Comparison of ENCODE assay signal across 10 cellular contexts in the genomic region with DNA sequence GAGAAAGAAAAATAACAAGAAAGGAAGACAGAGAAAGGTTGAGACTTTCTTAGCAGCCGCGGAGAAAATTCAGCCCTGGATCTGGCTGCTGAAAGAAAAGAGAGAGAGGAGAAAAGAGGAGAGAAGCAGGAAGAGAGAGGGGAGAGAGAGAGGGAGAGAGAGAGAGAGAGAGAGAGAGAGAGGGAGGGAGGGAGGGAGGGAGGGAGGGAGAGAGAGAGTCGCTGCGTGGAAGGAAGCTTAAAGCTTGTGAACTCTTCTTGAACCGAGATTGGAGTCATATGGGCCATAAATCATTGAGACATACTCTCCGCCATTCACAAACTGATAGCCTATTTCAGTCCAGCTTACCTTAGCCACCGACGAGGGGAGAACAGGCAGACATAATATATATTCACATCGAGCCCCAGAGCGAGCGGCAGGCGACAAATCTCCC. TPM values are rescaled to one million over a fixed set of nuclear protein-coding genes. Genes with fewer than 3 reads are reported as not detected.
DNase-seq lines count a peak whose midpoint lies in the region; ATAC-seq, FAIRE-seq and TF ChIP-seq lines count a peak whose summit lies in the region.
"Had no signal": no experiment of that assay in that cellular context is flagged by ENCODE, and none has a peak within 500 bp of the region (broad histone marks: within the 10 kb centered on the region; RNA-seq: fewer than 3 reads in every experiment).

No MANE protein-coding gene starts in this region.

- H3K36me3 Mint-ChIP-seq in T-cell: peaks cover 5% of the 10 kb centered on the region

- H3K27ac ChIP-seq in A549 (peak overlapping the region; percentile 97), gastroesophageal sphincter (peak overlapping the region; percentile 90 to 98 (median 97))

- H3K4me3 ChIP-seq in A549 (peak overlapping the region; percentile 60), gastroesophageal sphincter (peak overlapping the region; percentile 57 to 60), retinal pigment epithelial cell (ENCODE audit: low read length) (no peak overlapping the region)

- peak overlapping the region; percentile 89 for H3K4me2 ChIP-seq in A549

- ATAC-seq in A549 (peak; percentile 72 to 75), T-cell (replicated peaks in 1 of 4) (peak; percentile 60 to 71 (median 65)), gastroesophageal sphincter (peak; percentile 41)

- H3K4me1 Mint-ChIP-seq in T-cell: peaks cover 9 to 20% (median 17%) of the 10 kb centered on the region in 3 donors

- H3K27ac Mint-ChIP-seq in T-cell: peak overlapping the region in 1 of 2 donors; percentile 71

- no peak for FAIRE-seq in A549 (lab: Jason Lieb, UNC)
- no peak for FAIRE-seq in H54 (lab: Jason Lieb, UNC)
- FAIRE-seq: GM18507 had no signal

- POLR2A ChIA-PET in A549 (lab: Yijun Ruan, JAX) (interaction anchor here (0.5 to 2.0 kb wide), 11 partner anchors 8 to 1574 kb away, joined by 3 to 10 read pairs (median 4); a partner anchor contains a TSS), T-cell (lab: Charles Lee) (interaction anchor here in 1 of 2 donors (0.7 kb wide), 1 partner anchor 48 kb away, joined by 4 read pairs; no protein-coding TSS in a partner anchor)

- peak overlapping the region; percentile 80 to 90 (median 87) for H3K4me3 Mint-ChIP-seq in T-cell

- no peaks in the 10 kb centered on the region for H3K9me3 Mint-ChIP-seq in T-cell

- H3K27me3 Mint-ChIP-seq in T-cell: peaks cover 15 to 18% of the 10 kb centered on the region in 2 donors

- no peak for TF ChIP-seq RAD21 in A549 (conservative IDR thresholded peaks at IDR 0.05 in 1 of 2, IDR thresholded peaks at IDR 0.05 in 1 of 2)

- DNase-seq in A549 (ENCODE audit: low read depth in 1 of 2, low spot score in 1 of 2) (peak; percentile 82 to 93), H54 (ENCODE audit: insufficient read length, low spot score) (peak; percentile 95), T-cell (no peak), retinal pigment epithelial cell (ENCODE audit: low read depth) (peak; percentile 13), midbrain (lab: John Stamatoyannopoulos, UW) (no peak), OCI-M1 (lab: John Stamatoyannopoulos, UW) (no peak)
- DNase-seq in stimulated activated CD4-positive, alpha-beta T cell treated with anti-CD3 and anti-CD28 coated beads, Interleukin-2, amount 100 ng/mL, for 48 hours: no peak

- H3K9me3 ChIP-seq in A549 (no peaks in the 10 kb centered on the region), gastroesophageal sphincter (no peaks in the 10 kb centered on the region)

- no peak for TF ChIP-seq EP300 in A549 (IDR thresholded peaks at IDR 0.05)
- TF ChIP-seq EP300 in gastroesophageal sphincter (IDR thresholded peaks at IDR 0.05): no peak

- no peaks in the 10 kb centered on the region for H3K27me3 ChIP-seq in gastroesophageal sphincter

- TF ChIP-seq CTCF in A549 (IDR thresholded peaks at IDR 0.05) (no peak), gastroesophageal sphincter (IDR thresholded peaks at IDR 0.05) (peak in 2 of 4 experiments; percentile 30 to 33), retinal pigment epithelial cell (conservative IDR thresholded peaks at IDR 0.05; ENCODE audit: low read depth, low read length) (no peak)

- CTCF ChIA-PET in A549 (lab: Yijun Ruan, JAX): interaction anchor here (0.6 to 3.0 kb wide), 12 partner anchors 21 to 340 kb away, joined by 3 to 11 read pairs (median 4); a partner anchor contains a TSS
- CTCF ChIA-PET in T-cell (lab: Charles Lee): interaction anchor here in 1 of 2 donors (0.7 to 0.9 kb wide), 2 partner anchors 36 to 193 kb away, joined by 5 to 7 read pairs; no protein-coding TSS in a partner anchor

- peaks cover 0 to 19% of the 10 kb centered on the region in 2 donors for H3K36me3 ChIP-seq in gastroesophageal sphincter

- H3K4me1 ChIP-seq in A549 (peaks cover 31% of the 10 kb centered on the region), gastroesophageal sphincter (peaks cover 0 to 97% (median 41%) of the 10 kb centered on the region in 3 donors)

- 15% methylated on average over 12 of the region's 12 CpGs for WGBS in A549 (ENCODE audit: missing lambda C conversion rate)
- 0 to 4% methylated on average over 2 to 12 of the region's 12 CpGs for WGBS in gastroesophageal sphincter (ENCODE audit: low coverage in 1 of 2), 2 donors

- no peak for TF ChIP-seq POLR2A in A549 (IDR thresholded peaks at IDR 0.05; ENCODE audit: low read length)
- TF ChIP-seq POLR2A in H54 (IDR thresholded peaks at IDR 0.05; ENCODE audit: low read depth, low read length): no peak
- no peak for TF ChIP-seq POLR2A in gastroesophageal sphincter (IDR thresholded peaks at IDR 0.05)

TF ChIP-seq in A549, 52 proteins besides CTCF, POLR2A, EP300 and RAD21:
- TF ChIP-seq SMC3 (IDR thresholded peaks at IDR 0.05): 0 out of 3 replicates have a peak, but pooled peaks have one; percentile 20
- TF ChIP-seq, protein P1, sequence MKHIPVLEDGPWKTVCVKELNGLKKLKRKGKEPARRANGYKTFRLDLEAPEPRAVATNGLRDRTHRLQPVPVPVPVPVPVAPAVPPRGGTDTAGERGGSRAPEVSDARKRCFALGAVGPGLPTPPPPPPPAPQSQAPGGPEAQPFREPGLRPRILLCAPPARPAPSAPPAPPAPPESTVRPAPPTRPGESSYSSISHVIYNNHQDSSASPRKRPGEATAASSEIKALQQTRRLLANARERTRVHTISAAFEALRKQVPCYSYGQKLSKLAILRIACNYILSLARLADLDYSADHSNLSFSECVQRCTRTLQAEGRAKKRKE (CRISPR knock-in tag; IDR thresholded peaks at IDR 0.05; ENCODE audit: low read depth): no peak
- TF ChIP-seq, protein P2, sequence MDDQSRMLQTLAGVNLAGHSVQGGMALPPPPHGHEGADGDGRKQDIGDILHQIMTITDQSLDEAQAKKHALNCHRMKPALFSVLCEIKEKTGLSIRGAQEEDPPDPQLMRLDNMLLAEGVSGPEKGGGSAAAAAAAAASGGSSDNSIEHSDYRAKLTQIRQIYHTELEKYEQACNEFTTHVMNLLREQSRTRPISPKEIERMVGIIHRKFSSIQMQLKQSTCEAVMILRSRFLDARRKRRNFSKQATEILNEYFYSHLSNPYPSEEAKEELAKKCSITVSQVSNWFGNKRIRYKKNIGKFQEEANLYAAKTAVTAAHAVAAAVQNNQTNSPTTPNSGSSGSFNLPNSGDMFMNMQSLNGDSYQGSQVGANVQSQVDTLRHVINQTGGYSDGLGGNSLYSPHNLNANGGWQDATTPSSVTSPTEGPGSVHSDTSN (IDR thresholded peaks at IDR 0.05): peak; percentile 71; the same call in 1 of the 2 replicates
- TF ChIP-seq HOXB13 (CRISPR knock-in tag; IDR thresholded peaks at IDR 0.05; ENCODE audit: low read depth): no peak
- TF ChIP-seq HOXB5 (CRISPR knock-in tag; IDR thresholded peaks at IDR 0.05): peak; percentile 95
- TF ChIP-seq, protein P3, sequence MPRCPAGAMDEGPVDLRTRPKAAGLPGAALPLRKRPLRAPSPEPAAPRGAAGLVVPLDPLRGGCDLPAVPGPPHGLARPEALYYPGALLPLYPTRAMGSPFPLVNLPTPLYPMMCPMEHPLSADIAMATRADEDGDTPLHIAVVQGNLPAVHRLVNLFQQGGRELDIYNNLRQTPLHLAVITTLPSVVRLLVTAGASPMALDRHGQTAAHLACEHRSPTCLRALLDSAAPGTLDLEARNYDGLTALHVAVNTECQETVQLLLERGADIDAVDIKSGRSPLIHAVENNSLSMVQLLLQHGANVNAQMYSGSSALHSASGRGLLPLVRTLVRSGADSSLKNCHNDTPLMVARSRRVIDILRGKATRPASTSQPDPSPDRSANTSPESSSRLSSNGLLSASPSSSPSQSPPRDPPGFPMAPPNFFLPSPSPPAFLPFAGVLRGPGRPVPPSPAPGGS (IDR thresholded peaks at IDR 0.05): peak; percentile 59; the same call in 1 of the 3 replicates
- peak; percentile 40 to 45; a peak in 2 of 5 replicates for TF ChIP-seq JUN (IDR thresholded peaks at IDR 0.05)

RNA-seq across cellular contexts. Expression of a gene that starts 10.3 kb away (rescaled TPM):
- polyA plus RNA-seq in A549 (2011; rRNA removed) (2.6 and 2.7 TPM in 2 replicates), A549 (2017; fragmentation: RNase III; extraction: RNeasy Plus Mini Kit Qiagen cat#74134 plus additional on column Dnase treatment) (0.58 to 0.65 TPM (median 0.60 TPM) in 3 replicates)
- 1.8 and 2.7 TPM in 2 replicates for polyA plus RNA-seq in A549 (2012; cell fraction: cytosol; rRNA removed)
- polyA plus RNA-seq in A549 (2012; cell fraction: nucleus; rRNA removed): 3.6 and 3.7 TPM in 2 replicates
- polyA minus RNA-seq in A549 (2011; rRNA and poly(A)+ RNA removed): 0.79 and 0.92 TPM in 2 replicates
- total RNA-seq in T-cell (10 to 100 TPM; 12.1 to 37.3 (median 25.6) TPM), gastroesophageal sphincter (10 to 100 TPM; 28.7 to 65.2 (median 38.8) TPM)

RNA-seq across cellular contexts. Expression of a gene that starts 23.0 kb away (rescaled TPM):
- polyA plus RNA-seq in A549 (2011; rRNA removed) (0.74 and 0.75 TPM in 2 replicates), A549 (2017; fragmentation: RNase III; extraction: RNeasy Plus Mini Kit Qiagen cat#74134 plus additional on column Dnase treatment) (0.24 to 0.37 TPM (median 0.30 TPM) in 3 replicates)
- polyA plus RNA-seq in A549 (2012; cell fraction: cytosol; rRNA removed): 0.25 and 0.29 TPM in 2 replicates
- 1.6 TPM in 2 replicates for polyA plus RNA-seq in A549 (2012; cell fraction: nucleus; rRNA removed)
- 0.44 and 0.99 TPM in 2 replicates for polyA minus RNA-seq in A549 (2011; rRNA and poly(A)+ RNA removed)
- total RNA-seq in T-cell (1 to 10 TPM; 1.4 to 3.7 (median 1.5) TPM), gastroesophageal sphincter (10 to 100 TPM in 1 of 4 donors, 1 to 10 TPM in 3; 3.0 to 12.9 (median 6.9) TPM)

RNA-seq across cellular contexts. Expression of a gene that starts 24.4 kb away (rescaled TPM):
- polyA plus RNA-seq in A549 (2011; rRNA removed): not detected in 2 replicates
- polyA plus RNA-seq in A549 (2012; cell fraction: cytosol; rRNA removed): not detected in 2 replicates
- polyA plus RNA-seq in A549 (2012; cell fraction: nucleus; rRNA removed): 0.06 TPM in 1 of 2 replicates, not detected in the other
- polyA plus RNA-seq in A549 (2017; fragmentation: RNase III; extraction: RNeasy Plus Mini Kit Qiagen cat#74134 plus additional on column Dnase treatment): not detected in 3 replicates
- not detected in 2 replicates for polyA minus RNA-seq in A549 (2011; rRNA and poly(A)+ RNA removed)
- not detected for total RNA-seq in T-cell
- not detected for total RNA-seq in gastroesophageal sphincter
- total RNA-seq: subcutaneous adipose tissue had no signal

RNA-seq across cellular contexts. Expression of a gene that starts 34.8 kb away (rescaled TPM):
- 11.6 and 17.0 TPM in 2 replicates for polyA plus RNA-seq in A549 (2011; rRNA removed)
- 9.3 and 12.8 TPM in 2 replicates for polyA plus RNA-seq in A549 (2012; cell fraction: cytosol; rRNA removed)
- polyA plus RNA-seq in A549 (2012; cell fraction: nucleus; rRNA removed): 38.5 and 48.1 TPM in 2 replicates
- 7.0 to 10.2 TPM (median 8.6 TPM) in 3 replicates for polyA plus RNA-seq in A549 (2017; fragmentation: RNase III; extraction: RNeasy Plus Mini Kit Qiagen cat#74134 plus additional on column Dnase treatment)
- polyA minus RNA-seq in A549 (2011; rRNA and poly(A)+ RNA removed): 4.0 and 5.5 TPM in 2 replicates
- total RNA-seq in T-cell: 1 to 10 TPM; 3.5 to 7.7 (median 4.2) TPM
- total RNA-seq in gastroesophageal sphincter: 10 to 100 TPM; 11.4 to 48.7 (median 24.2) TPM

RNA-seq across cellular contexts. Expression of a gene that starts 38.4 kb away (rescaled TPM):
- polyA plus RNA-seq in A549 (2011; rRNA removed) (2.5 and 2.7 TPM in 2 replicates), A549 (2017; fragmentation: RNase III; extraction: RNeasy Plus Mini Kit Qiagen cat#74134 plus additional on column Dnase treatment) (2.1 to 3.0 TPM (median 2.4 TPM) in 3 replicates)
- 1.9 and 2.5 TPM in 2 replicates for polyA plus RNA-seq in A549 (2012; cell fraction: cytosol; rRNA removed)
- 21.9 and 24.5 TPM in 2 replicates for polyA plus RNA-seq in A549 (2012; cell fraction: nucleus; rRNA removed)
- 0.39 and 0.74 TPM in 2 replicates for polyA minus RNA-seq in A549 (2011; rRNA and poly(A)+ RNA removed)
- total RNA-seq in T-cell (not detected), gastroesophageal sphincter (1 to 10 TPM in 3 of 4 donors, under 1 TPM in 1; 0.27 to 2.7 (median 1.4) TPM)

Comparison
In these comparisons a context has a peak if more than half of its experiments do, and no peak if none do; other contexts are left out.
1. DNase-seq: peak in A549 (2 of 2), H54 (single experiment) and retinal pigment epithelial cell (single experiment); none in T-cell (0 of 34), stimulated activated CD4-positive, alpha-beta T cell treated with anti-CD3 and anti-CD28 coated beads, Interleukin-2, amount 100 ng/mL, for 48 hours (0 of 2), midbrain (single experiment) and OCI-M1 (single experiment).
2. Peak in every context shown above with its lines, with median percentiles within 50 percentile points of each other: ATAC-seq.